7 cellular contexts compared by ENCODE assay signal in the genomic region with DNA sequence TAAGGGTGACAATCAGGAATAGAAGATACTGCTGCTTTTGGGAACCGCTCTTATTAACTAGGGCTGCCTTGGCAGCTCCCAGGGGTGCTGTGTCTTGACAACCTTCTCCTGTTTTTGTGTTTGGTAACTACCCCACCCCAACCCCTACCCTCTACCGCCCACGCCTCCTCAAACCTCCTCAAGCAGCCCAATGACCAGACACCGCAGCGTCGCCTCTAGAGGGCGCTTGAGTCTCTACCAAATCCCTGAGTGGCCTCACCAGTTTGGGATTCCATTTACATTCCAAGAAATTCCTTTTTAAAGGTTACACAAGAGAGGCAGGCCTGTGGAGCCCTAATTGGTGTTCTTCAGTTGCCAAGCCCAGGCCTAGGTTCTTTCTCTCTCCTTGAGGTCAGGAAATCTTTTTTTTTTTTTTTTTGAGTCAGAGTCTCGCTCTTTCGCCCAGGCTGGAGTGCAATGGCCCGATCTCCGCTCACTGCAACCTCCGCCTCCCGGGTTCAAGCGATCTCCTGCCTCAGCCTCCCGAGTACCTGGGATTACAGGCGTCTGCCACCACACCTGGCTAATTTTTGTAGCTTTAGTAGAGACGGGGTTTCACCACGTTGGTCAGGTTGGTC.
DNase-seq lines count a peak whose midpoint lies in the region; ATAC-seq and TF ChIP-seq lines count a peak whose summit lies in the region.

No MANE protein-coding gene starts in this region.

- no peak for TF ChIP-seq POLR2A in testis (IDR thresholded peaks at IDR 0.05)

- H3K27ac Mint-ChIP-seq in effector memory CD8-positive, alpha-beta T cell = no peak overlapping the region

- no peaks in the 10 kb centered on the region for H3K27me3 ChIP-seq in testis

- no peaks in the 10 kb centered on the region for H3K9me3 Mint-ChIP-seq in effector memory CD8-positive, alpha-beta T cell

- H3K36me3 ChIP-seq in testis (ENCODE audit: low read depth, missing control alignments) = no peaks in the 10 kb centered on the region

- peak; percentile 45 to 61 (median 57) for TF ChIP-seq CTCF in testis (IDR thresholded peaks at IDR 0.05)

- peaks cover 5 to 38% of the 10 kb centered on the region in 2 donors for H3K27me3 Mint-ChIP-seq in effector memory CD8-positive, alpha-beta T cell

- H3K36me3 Mint-ChIP-seq in effector memory CD8-positive, alpha-beta T cell (ENCODE audit: insufficient read depth) = peaks cover 3% of the 10 kb centered on the region

- H3K4me3 Mint-ChIP-seq in effector memory CD8-positive, alpha-beta T cell = no peak overlapping the region

- intact Hi-C loops in testis (cut with DNase I; ENCODE audit: low total_unique reads) = loop anchor here (10.0 kb wide), 1 partner anchor 481 kb away; no protein-coding TSS in a partner anchor

- H3K9me3 ChIP-seq in testis = no peaks in the 10 kb centered on the region

- no peak overlapping the region for H3K4me3 ChIP-seq in testis

- peaks cover 0 to 2% of the 10 kb centered on the region in 2 donors for H3K4me1 Mint-ChIP-seq in effector memory CD8-positive, alpha-beta T cell (ENCODE audit: low read depth in 2 of 2)

- ATAC-seq in HG03342 (IDR thresholded peaks at IDR 0.05; ENCODE audit: unreplicated experiment) = peak; percentile 91
- peak; percentile 45 for ATAC-seq in effector memory CD8-positive, alpha-beta T cell (replicated peaks)
- no peak for ATAC-seq in HG03039 (IDR thresholded peaks at IDR 0.05; ENCODE audit: unreplicated experiment)

- peak overlapping the region in 1 of 2 donors; percentile 30 for H3K27ac ChIP-seq in testis

- 37 to 58% methylated on average over 17 to 18 of the region's 18 CpGs for WGBS in testis, 2 donors

- DNase-seq in ELR (ENCODE audit: low read depth) (peak; percentile 88), SW480 (ENCODE audit: low spot score) (peak; percentile 43), lung microvascular endothelial cell (ENCODE audit: low read depth in 2 of 2) (peak; percentile 85 to 95), testis (peak; percentile 84)
- peak in 2 of 3 experiments; percentile 14 to 21 for DNase-seq in effector memory CD8-positive, alpha-beta T cell

- H3K4me1 ChIP-seq in testis = peaks cover 19% of the 10 kb centered on the region

Comparison
In these comparisons a context has a peak if more than half of its experiments do, and no peak if none do; other contexts are left out.
1. DNase-seq: peak in every context shown above with its lines; median percentile 90 in lung microvascular endothelial cell; 88 in ELR; 84 in testis; 43 in SW480; 18 in effector memory CD8-positive, alpha-beta T cell.